ENCODE assay signal across 9 cellular contexts in the genomic region with DNA sequence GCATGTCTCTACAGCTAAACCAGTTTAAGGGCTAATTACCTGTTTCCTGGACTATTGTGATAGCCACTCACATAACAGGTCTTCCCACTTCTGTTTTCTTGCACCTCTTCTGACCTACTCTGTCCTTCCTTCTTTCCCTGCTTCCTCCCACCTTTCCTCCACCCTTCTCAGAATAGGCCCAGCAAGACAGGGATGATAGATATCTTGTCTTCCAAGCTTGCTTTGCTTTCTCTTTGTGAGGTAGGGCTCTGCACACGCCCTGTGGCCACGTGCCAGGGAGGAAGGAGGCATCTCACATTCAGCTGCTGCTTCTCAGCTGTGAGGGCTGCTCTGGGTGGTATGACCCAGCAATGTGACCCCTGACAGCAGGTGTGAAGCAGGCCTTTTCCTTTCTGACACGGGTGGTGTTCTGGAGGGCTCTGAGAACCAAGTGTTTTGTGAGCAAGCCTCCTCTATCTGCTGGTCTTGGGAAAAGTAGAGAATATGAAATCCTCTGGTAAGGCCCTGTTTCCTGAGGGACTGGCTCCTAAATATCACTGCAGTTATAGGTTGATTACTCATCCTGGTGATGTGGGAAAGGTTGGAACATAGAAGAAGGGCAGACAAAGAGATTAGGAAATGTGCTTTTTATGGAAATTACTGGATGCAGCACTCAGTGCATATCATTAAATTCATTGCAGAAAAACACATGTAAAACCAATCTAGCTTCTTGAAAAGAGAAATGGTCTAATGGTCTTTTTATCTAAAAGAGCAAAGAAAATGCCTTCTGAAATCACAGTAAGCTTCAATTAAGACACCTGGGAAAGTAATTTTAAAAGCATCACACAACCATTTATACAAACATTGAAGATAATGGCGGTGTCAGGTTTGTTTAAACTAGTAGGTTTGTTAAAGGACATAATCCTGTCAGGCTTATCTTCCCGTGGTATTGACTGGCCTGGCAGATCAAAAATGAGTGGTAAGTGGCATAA. TPM values are rescaled to one million over a fixed set of nuclear protein-coding genes. Genes with fewer than 3 reads are reported as not detected.
DNase-seq lines count a peak whose midpoint lies in the region; ATAC-seq and TF ChIP-seq lines count a peak whose summit lies in the region.
"Had no signal": no experiment of that assay in that cellular context is flagged by ENCODE, and none has a peak within 500 bp of the region (broad histone marks: within the 10 kb centered on the region; RNA-seq: fewer than 3 reads in every experiment).

No MANE protein-coding gene starts in this region.

- TF ChIP-seq EP300 in Ishikawa (IDR thresholded peaks at IDR 0.05; ENCODE audit: borderline replicate concordance) = no peak

- TF ChIP-seq RAD21 in Ishikawa (IDR thresholded peaks at IDR 0.05; ENCODE audit: low read depth) = no peak

- H3K27me3 Mint-ChIP-seq in activated naive CD8-positive, alpha-beta T cell treated with anti-CD3 and anti-CD28 coated beads, Interleukin-2, amount 50 U/mL, for 24 hours = peaks cover 24% of the 10 kb centered on the region
- peaks cover 35% of the 10 kb centered on the region for H3K27me3 Mint-ChIP-seq in T-helper 2 cell treated with Interferon-gamma antibody and Interleukin-4, amounts not matched to agents 5 μg/mL and 100 μg/mL, for 36 hours (ENCODE audit: low read depth)

- in situ Hi-C loops in astrocyte of the cerebellum (cut with HindIII; ENCODE audit: low sequenced_read_pairs) (no loop called here), GM13976 (cut with MboI; ENCODE audit: low sequenced_read_pairs, unreplicated experiment) (no loop called here)

- 44 to 58% methylated on average over 2 to 3 of the region's 5 CpGs for WGBS in mesodermal cell (ENCODE audit: insufficient coverage in 2 of 2), 2 experiments

- H3K36me3 ChIP-seq in mesodermal cell (ENCODE audit: control insufficient read depth, insufficient read depth, low read length) = peaks cover 31% of the 10 kb centered on the region

- H3K27ac Mint-ChIP-seq in activated naive CD8-positive, alpha-beta T cell treated with anti-CD3 and anti-CD28 coated beads, Interleukin-2, amount 50 U/mL, for 24 hours = no peak overlapping the region
- no peak overlapping the region for H3K27ac Mint-ChIP-seq in T-helper 2 cell treated with Interferon-gamma antibody and Interleukin-4, amounts not matched to agents 5 μg/mL and 100 μg/mL, for 36 hours

- no peaks in the 10 kb centered on the region for H3K9me3 Mint-ChIP-seq in activated naive CD8-positive, alpha-beta T cell treated with anti-CD3 and anti-CD28 coated beads, Interleukin-2, amount 50 U/mL, for 24 hours
- H3K9me3 Mint-ChIP-seq in T-helper 2 cell treated with Interferon-gamma antibody and Interleukin-4, amounts not matched to agents 5 μg/mL and 100 μg/mL, for 36 hours = no peaks in the 10 kb centered on the region

- H3K4me3 Mint-ChIP-seq in activated naive CD8-positive, alpha-beta T cell treated with anti-CD3 and anti-CD28 coated beads, Interleukin-2, amount 50 U/mL, for 24 hours = no peak overlapping the region
- H3K4me3 Mint-ChIP-seq in T-helper 2 cell treated with Interferon-gamma antibody and Interleukin-4, amounts not matched to agents 5 μg/mL and 100 μg/mL, for 36 hours = no peak overlapping the region

- no peak for ATAC-seq in GM18867 (IDR thresholded peaks at IDR 0.05; ENCODE audit: unreplicated experiment)
- no peak for ATAC-seq in activated naive CD8-positive, alpha-beta T cell treated with anti-CD3 and anti-CD28 coated beads, Interleukin-2, amount 50 U/mL, for 24 hours

- H3K9me3 ChIP-seq in mesodermal cell (ENCODE audit: control insufficient read depth, low read length) = peaks cover 7% of the 10 kb centered on the region

- H3K4me1 ChIP-seq in mesodermal cell (ENCODE audit: control insufficient read depth, insufficient read depth, low read length, poor library complexity, severe bottlenecking) = peaks cover 42% of the 10 kb centered on the region

- H3K4me1 Mint-ChIP-seq in activated naive CD8-positive, alpha-beta T cell treated with anti-CD3 and anti-CD28 coated beads, Interleukin-2, amount 50 U/mL, for 24 hours = peaks cover 9% of the 10 kb centered on the region
- peaks cover 27% of the 10 kb centered on the region for H3K4me1 Mint-ChIP-seq in T-helper 2 cell treated with Interferon-gamma antibody and Interleukin-4, amounts not matched to agents 5 μg/mL and 100 μg/mL, for 36 hours (ENCODE audit: low read depth)

- H3K4me3 ChIP-seq in astrocyte of the cerebellum (ENCODE audit: low read depth, low read length) = no peak overlapping the region
- no peak overlapping the region for H3K4me3 ChIP-seq in mesodermal cell (ENCODE audit: extremely low read depth, insufficient read depth, low read length, poor library complexity, severe bottlenecking)

- no peaks in the 10 kb centered on the region for H3K36me3 Mint-ChIP-seq in activated naive CD8-positive, alpha-beta T cell treated with anti-CD3 and anti-CD28 coated beads, Interleukin-2, amount 50 U/mL, for 24 hours (ENCODE audit: low read depth)
- no peaks in the 10 kb centered on the region for H3K36me3 Mint-ChIP-seq in T-helper 2 cell treated with Interferon-gamma antibody and Interleukin-4, amounts not matched to agents 5 μg/mL and 100 μg/mL, for 36 hours (ENCODE audit: low read depth)

- H3K27ac ChIP-seq in mesodermal cell (ENCODE audit: low read depth, low read length, severe bottlenecking) = peak overlapping the region; percentile 3

- DNase-seq in COR-L47 (lab: John Stamatoyannopoulos, UW) (peak; percentile 74), astrocyte of the cerebellum (ENCODE audit: low read depth) (peak; percentile 48), GM13976 (ENCODE audit: low spot score) (no peak)
- no peak for DNase-seq in activated naive CD8-positive, alpha-beta T cell treated with anti-CD3 and anti-CD28 coated beads, Interleukin-2, amount 50 U/mL, for 24 hours
- no peak for DNase-seq in T-helper 2 cell treated with Interferon-gamma antibody and Interleukin-4, amounts not matched to agents 5 μg/mL and 100 μg/mL, for 36 hours (ENCODE audit: low spot score)
- DNase-seq: NK-92 treated with Interleukin-12 subunit alpha and Interleukin-12 subunit beta, amount 100 ng/mL, for 24 hours had no signal

- no peak for TF ChIP-seq CTCF in astrocyte of the cerebellum (IDR thresholded peaks at IDR 0.05; ENCODE audit: low read depth, low read length, missing control alignments)
- no peak for TF ChIP-seq CTCF in GM13976 (IDR thresholded peaks at IDR 0.05; ENCODE audit: borderline replicate concordance, control extremely low read depth, extremely low read depth, insufficient read depth, missing control alignments)

TF ChIP-seq in Ishikawa, 13 proteins besides CTCF, POLR2A, EP300 and RAD21:
- TF ChIP-seq, protein P1, sequence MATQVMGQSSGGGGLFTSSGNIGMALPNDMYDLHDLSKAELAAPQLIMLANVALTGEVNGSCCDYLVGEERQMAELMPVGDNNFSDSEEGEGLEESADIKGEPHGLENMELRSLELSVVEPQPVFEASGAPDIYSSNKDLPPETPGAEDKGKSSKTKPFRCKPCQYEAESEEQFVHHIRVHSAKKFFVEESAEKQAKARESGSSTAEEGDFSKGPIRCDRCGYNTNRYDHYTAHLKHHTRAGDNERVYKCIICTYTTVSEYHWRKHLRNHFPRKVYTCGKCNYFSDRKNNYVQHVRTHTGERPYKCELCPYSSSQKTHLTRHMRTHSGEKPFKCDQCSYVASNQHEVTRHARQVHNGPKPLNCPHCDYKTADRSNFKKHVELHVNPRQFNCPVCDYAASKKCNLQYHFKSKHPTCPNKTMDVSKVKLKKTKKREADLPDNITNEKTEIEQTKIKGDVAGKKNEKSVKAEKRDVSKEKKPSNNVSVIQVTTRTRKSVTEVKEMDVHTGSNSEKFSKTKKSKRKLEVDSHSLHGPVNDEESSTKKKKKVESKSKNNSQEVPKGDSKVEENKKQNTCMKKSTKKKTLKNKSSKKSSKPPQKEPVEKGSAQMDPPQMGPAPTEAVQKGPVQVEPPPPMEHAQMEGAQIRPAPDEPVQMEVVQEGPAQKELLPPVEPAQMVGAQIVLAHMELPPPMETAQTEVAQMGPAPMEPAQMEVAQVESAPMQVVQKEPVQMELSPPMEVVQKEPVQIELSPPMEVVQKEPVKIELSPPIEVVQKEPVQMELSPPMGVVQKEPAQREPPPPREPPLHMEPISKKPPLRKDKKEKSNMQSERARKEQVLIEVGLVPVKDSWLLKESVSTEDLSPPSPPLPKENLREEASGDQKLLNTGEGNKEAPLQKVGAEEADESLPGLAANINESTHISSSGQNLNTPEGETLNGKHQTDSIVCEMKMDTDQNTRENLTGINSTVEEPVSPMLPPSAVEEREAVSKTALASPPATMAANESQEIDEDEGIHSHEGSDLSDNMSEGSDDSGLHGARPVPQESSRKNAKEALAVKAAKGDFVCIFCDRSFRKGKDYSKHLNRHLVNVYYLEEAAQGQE (IDR thresholded peaks at IDR 0.05; ENCODE audit: low read depth) = no peak
- TF ChIP-seq TAF1 (IDR thresholded peaks at IDR 0.05; ENCODE audit: low read depth) (no peak), NFIC (IDR thresholded peaks at IDR 0.05) (peak; percentile 56; the same call in 1 of the 2 replicates), YY1 (IDR thresholded peaks at IDR 0.05; ENCODE audit: low read depth) (no peak), CEBPB (IDR thresholded peaks at IDR 0.05) (no peak), TEAD4 (IDR thresholded peaks at IDR 0.05) (peak; percentile 44), CREB1 (IDR thresholded peaks at IDR 0.05; ENCODE audit: low read depth) (no peak), FOXM1 (IDR thresholded peaks at IDR 0.05; ENCODE audit: borderline replicate concordance, low read depth) (no peak), EGR1 (IDR thresholded peaks at IDR 0.05) (no peak), ZBTB7A (IDR thresholded peaks at IDR 0.05; ENCODE audit: low read depth) (no peak)
- TF ChIP-seq, protein P2, sequence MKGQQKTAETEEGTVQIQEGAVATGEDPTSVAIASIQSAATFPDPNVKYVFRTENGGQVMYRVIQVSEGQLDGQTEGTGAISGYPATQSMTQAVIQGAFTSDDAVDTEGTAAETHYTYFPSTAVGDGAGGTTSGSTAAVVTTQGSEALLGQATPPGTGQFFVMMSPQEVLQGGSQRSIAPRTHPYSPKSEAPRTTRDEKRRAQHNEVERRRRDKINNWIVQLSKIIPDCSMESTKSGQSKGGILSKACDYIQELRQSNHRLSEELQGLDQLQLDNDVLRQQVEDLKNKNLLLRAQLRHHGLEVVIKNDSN (IDR thresholded peaks at IDR 0.05) = peak; percentile 60
- TF ChIP-seq, protein P3, sequence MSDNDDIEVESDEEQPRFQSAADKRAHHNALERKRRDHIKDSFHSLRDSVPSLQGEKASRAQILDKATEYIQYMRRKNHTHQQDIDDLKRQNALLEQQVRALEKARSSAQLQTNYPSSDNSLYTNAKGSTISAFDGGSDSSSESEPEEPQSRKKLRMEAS (IDR thresholded peaks at IDR 0.05) = peak; percentile 51; the same call in 1 of the 2 replicates

RNA-seq across cellular contexts. Expression of a gene that starts 8.5 kb away (rescaled TPM):
- polyA plus RNA-seq in mesodermal cell (2013, experiment 1 of 2) = 69.7 TPM
- 60.8 TPM for polyA plus RNA-seq in mesodermal cell (2013, experiment 2 of 2)

Comparison
In these comparisons a context has a peak if more than half of its experiments do, and no peak if none do; other contexts are left out.
1. DNase-seq: peak in COR-L47 (single experiment) and astrocyte of the cerebellum (single experiment); none in GM13976 (single experiment), activated naive CD8-positive, alpha-beta T cell treated with anti-CD3 and anti-CD28 coated beads, Interleukin-2, amount 50 U/mL, for 24 hours (single experiment) and T-helper 2 cell treated with Interferon-gamma antibody and Interleukin-4, amounts not matched to agents 5 μg/mL and 100 μg/mL, for 36 hours (single experiment).